8 cellular contexts compared by ENCODE assay signal in genomic region chr7:95545007-95545615, GRCh38. TPM values are rescaled to one million over a fixed set of nuclear protein-coding genes. Genes with fewer than 3 reads are reported as not detected.
DNase-seq lines count a peak whose midpoint lies in the region; ATAC-seq, FAIRE-seq and TF ChIP-seq lines count a peak whose summit lies in the region.

No MANE protein-coding gene starts in this region.

- peak overlapping the region; percentile 43 for H3K4me3 ChIP-seq in SJCRH30
- H3K4me3 ChIP-seq in fibroblast of pulmonary artery (replicated peaks; ENCODE audit: low read depth, low read length), result peak overlapping the region; percentile 39
- H3K4me3 ChIP-seq in neuron (ENCODE audit: low read length), result peak overlapping the region; percentile 16

- peak; percentile 96 for TF ChIP-seq CTCF in fibroblast of pulmonary artery (IDR thresholded peaks at IDR 0.05; ENCODE audit: low read length, missing control alignments)

- peak overlapping the region; percentile 93 for H2AFZ ChIP-seq in neuron (ENCODE audit: low read depth, low read length)

- DNase-seq in NCI-H2029 (lab: John Stamatoyannopoulos, UW) (peak; percentile 7), NCI-H2029 treated with DMSO at 0.1 percent for 48 hours (lab: John Stamatoyannopoulos, UW) (no peak), SJCRH30 (peak; percentile 27 to 73), fibroblast of pulmonary artery (ENCODE audit: low read depth) (peak; percentile 85), GM12892 (ENCODE audit: insufficient read length) (no peak)

- no peak for ATAC-seq in HG03565 (IDR thresholded peaks at IDR 0.05; ENCODE audit: unreplicated experiment)
- no peak for ATAC-seq in HG03469 (IDR thresholded peaks at IDR 0.05; ENCODE audit: unreplicated experiment)

- H3K4me1 ChIP-seq in SJCRH30, result peaks cover 8% of the 10 kb centered on the region
- no peaks in the 10 kb centered on the region for H3K4me1 ChIP-seq in neuron (ENCODE audit: insufficient read depth, low read length)

- H3K9me3 ChIP-seq in SJCRH30 (replicated peaks) (no peaks in the 10 kb centered on the region), neuron (ENCODE audit: low read length) (no peaks in the 10 kb centered on the region)

- no peaks in the 10 kb centered on the region for H3K27me3 ChIP-seq in SJCRH30
- no peaks in the 10 kb centered on the region for H3K27me3 ChIP-seq in neuron (ENCODE audit: insufficient read depth, low read length)

- no peak for TF ChIP-seq POLR2A in GM12892 (IDR thresholded peaks at IDR 0.05; ENCODE audit: low read depth, low read length)

- no peak overlapping the region for H3K27ac ChIP-seq in SJCRH30

- H3K36me3 ChIP-seq in SJCRH30 (no peaks in the 10 kb centered on the region), neuron (ENCODE audit: insufficient read depth, low read length) (no peaks in the 10 kb centered on the region)

- FAIRE-seq in GM12892 (lab: Jason Lieb, UNC), result no peak

RNA-seq across cellular contexts. Expression of gene PDK4, which starts 51.2 kb away (rescaled TPM):
- total RNA-seq in SJCRH30 (2014; rRNA removed; shearing (Covaris generic)), result 1.4 and 1.5 TPM in 2 replicates
- polyA plus RNA-seq in GM12892 (2012; ENCODE audit: missing spikeins), result not detected

RNA-seq across cellular contexts. Expression of gene ASB4, which starts 59.4 kb away (rescaled TPM):
- 0.08 and 0.15 TPM in 2 replicates for total RNA-seq in SJCRH30 (2014; rRNA removed; shearing (Covaris generic))
- not detected for polyA plus RNA-seq in GM12892 (2012; ENCODE audit: missing spikeins)

Comparison
In these comparisons a context has a peak if more than half of its experiments do, and no peak if none do; other contexts are left out.
1. DNase-seq: peak in NCI-H2029 (single experiment), SJCRH30 (2 of 2) and fibroblast of pulmonary artery (single experiment); none in NCI-H2029 treated with DMSO at 0.1 percent for 48 hours (single experiment) and GM12892 (single experiment).
2. Peak in every context shown above with its lines, with median percentiles within 50 percentile points of each other: H3K4me3 ChIP-seq.